Comparison of ENCODE assay signal across 8 cellular contexts in the genomic region with DNA sequence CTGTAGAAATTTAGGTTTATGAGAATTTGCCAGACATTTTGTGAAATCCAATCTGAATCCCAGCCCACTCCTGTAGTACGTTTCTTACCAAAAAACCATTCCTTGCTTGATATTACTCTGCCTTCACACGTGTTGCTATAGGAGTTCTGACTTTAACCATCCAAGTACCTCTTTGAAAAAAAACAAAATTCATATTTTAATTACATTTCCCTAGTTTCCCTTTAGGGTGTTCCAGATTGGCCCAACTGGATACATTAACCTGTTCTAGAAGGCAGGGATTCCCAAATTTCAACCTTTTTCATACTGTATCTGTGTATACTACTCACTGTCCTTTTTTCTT. TPM values are rescaled to one million over a fixed set of nuclear protein-coding genes. Genes with fewer than 3 reads are reported as not detected.
DNase-seq lines count a peak whose midpoint lies in the region; ATAC-seq, FAIRE-seq and TF ChIP-seq lines count a peak whose summit lies in the region.

No MANE protein-coding gene starts in this region.

- H3K27me3 ChIP-seq in H9 (ENCODE audit: insufficient read depth, low read length) (no peaks in the 10 kb centered on the region), right cardiac atrium (ENCODE audit: control insufficient read depth, insufficient read depth) (no peaks in the 10 kb centered on the region), small intestine (ENCODE audit: control insufficient read depth in 2 of 2, insufficient read depth in 2 of 2, low read length in 2 of 2) (no peaks in the 10 kb centered on the region)

- H3K4me3 Mint-ChIP-seq in H9 (peak overlapping the region; percentile 89 to 98), activated B cell treated with CpG ODN at 0.5 μM for 24 hours (peak overlapping the region; percentile 99)

- H3T11ph ChIP-seq in H9 (ENCODE audit: low read length): no peak overlapping the region

- H3K18ac ChIP-seq in H9 (ENCODE audit: insufficient read length, low read depth, low read length): no peak overlapping the region

- peak overlapping the region; percentile 98 to 100 (median 99) for H3K27ac Mint-ChIP-seq in H9
- peak overlapping the region; percentile 94 for H3K27ac Mint-ChIP-seq in activated B cell treated with CpG ODN at 0.5 μM for 24 hours

- H2BK5ac ChIP-seq in H9 (ENCODE audit: insufficient read length, low read length): no peak overlapping the region

- no peaks in the 10 kb centered on the region for H3K27me3 Mint-ChIP-seq in H9 (ENCODE audit: low read depth)
- H3K27me3 Mint-ChIP-seq in activated B cell treated with CpG ODN at 0.5 μM for 24 hours: no peaks in the 10 kb centered on the region

- no peaks in the 10 kb centered on the region for H3K36me3 ChIP-seq in small intestine (ENCODE audit: control insufficient read depth in 2 of 2, insufficient read depth in 2 of 2, low read length in 2 of 2)

- no peak overlapping the region for H4K5ac ChIP-seq in H9 (ENCODE audit: insufficient read length, low read depth, low read length)

- peak overlapping the region; percentile 80 for H3K9ac ChIP-seq in H9 (ENCODE audit: extremely low read depth, insufficient read length, low read length)

- peaks cover 7 to 19% of the 10 kb centered on the region in 2 experiments; a peak in 4 of 5 replicates for H3K9me3 Mint-ChIP-seq in H9
- H3K9me3 Mint-ChIP-seq in activated B cell treated with CpG ODN at 0.5 μM for 24 hours: peaks cover 11% of the 10 kb centered on the region

- H3K4me1 ChIP-seq in H9 (ENCODE audit: insufficient read depth, low read length): no peaks in the 10 kb centered on the region
- no peaks in the 10 kb centered on the region for H3K4me1 ChIP-seq in right cardiac atrium (ENCODE audit: control insufficient read depth, insufficient read depth, low read length)
- H3K4me1 ChIP-seq in small intestine (ENCODE audit: control insufficient read depth in 2 of 2, insufficient read depth in 1 of 2, low read depth in 1 of 2, low read length in 1 of 2): no peaks in the 10 kb centered on the region

- no peak overlapping the region for H4K91ac ChIP-seq in H9 (ENCODE audit: insufficient read length, low read depth, low read length)

- H3K36me3 Mint-ChIP-seq in H9 (ENCODE audit: insufficient read depth in 1 of 3, low read depth in 3 of 3): peaks cover 0 to 19% (median 1%) of the 10 kb centered on the region in 3 experiments; a peak in 3 of 7 replicates
- peaks cover 15% of the 10 kb centered on the region for H3K36me3 Mint-ChIP-seq in activated B cell treated with CpG ODN at 0.5 μM for 24 hours (ENCODE audit: low read depth)

- CTCF ChIA-PET in activated B cell treated with CpG ODN at 0.5 μM for 24 hours (lab: Charles Lee): no interaction called here

- H4K8ac ChIP-seq in H9 (replicated peaks; ENCODE audit: insufficient read length, low read depth, low read length): no peak overlapping the region

- no peak overlapping the region for H2BK120ac ChIP-seq in H9 (ENCODE audit: low read depth, low read length, poor library complexity, severe bottlenecking)

- no peak for FAIRE-seq in small intestine (lab: Jason Lieb, UNC)

- ATAC-seq in activated B cell treated with CpG ODN at 0.5 μM for 24 hours (ENCODE audit: low read depth) (no peak), right cardiac atrium (no peak), HG02981 (IDR thresholded peaks at IDR 0.05; ENCODE audit: unreplicated experiment) (no peak)

- H3K4me3 ChIP-seq in right cardiac atrium (ENCODE audit: low read length) (peak overlapping the region; percentile 53), small intestine (ENCODE audit: low read depth in 1 of 2, low read length in 2 of 2) (peak overlapping the region in 1 of 2 donors; percentile 27)

- intact Hi-C loops in activated B cell treated with CpG ODN at 0.5 μM for 24 hours (cut with micrococcal nuclease) (loop anchor here (2.0 to 5.0 kb wide), 2 partner anchors 249 to 1328 kb away; partner anchors contain the start of gene SLC25A46), right cardiac atrium (cut with DNase I) (no loop called here)

- DNase-seq in H9: no peak
- no peak for DNase-seq in activated B cell treated with CpG ODN at 0.5 μM for 24 hours
- no peak for DNase-seq in right cardiac atrium
- DNase-seq in small intestine: no peak
- DNase-seq in DMS 273 (lab: John Stamatoyannopoulos, UW; ENCODE audit: unreplicated experiment): no peak
- DNase-seq in NCI-H2171 treated with DMSO at 0.1 percent for 48 hours (lab: John Stamatoyannopoulos, UW): no peak
- no peak for DNase-seq in UCSD-AML1 (lab: John Stamatoyannopoulos, UW; ENCODE audit: unreplicated experiment)

- no CpG with 5 or more reads among the region's 2 CpGs for WGBS in H9 (ENCODE audit: extremely low coverage, insufficient read length, low lambda C conversion rate)
- WGBS in right cardiac atrium: 5% methylated on average over 2 of the region's 2 CpGs
- 15 to 28% (median 23%) methylated on average over 2 of the region's 2 CpGs for WGBS in small intestine, 3 donors

- no peak overlapping the region for H2AFZ ChIP-seq in H9 (ENCODE audit: low read length)

- no peak overlapping the region for H2BK12ac ChIP-seq in H9 (ENCODE audit: insufficient read length, low read depth, low read length)

- H3K23ac ChIP-seq in H9 (ENCODE audit: insufficient read length, low read depth, low read length): no peak overlapping the region

- H3K23me2 ChIP-seq in H9 (ENCODE audit: insufficient read length, low read depth, low read length, poor library complexity, severe bottlenecking): peaks cover 6% of the 10 kb centered on the region

- no peak overlapping the region for H2BK15ac ChIP-seq in H9 (ENCODE audit: low read depth, low read length)

- H4K20me1 ChIP-seq in H9 (ENCODE audit: control insufficient read depth, insufficient read depth, insufficient read length): no peaks in the 10 kb centered on the region

- H3K4ac ChIP-seq in H9 (ENCODE audit: low read depth, low read length): no peak overlapping the region

- peaks cover 8% of the 10 kb centered on the region; the same call in 1 of the 2 replicates for H3K79me2 ChIP-seq in H9 (ENCODE audit: insufficient read depth, low read length)

- no peak overlapping the region for H2AK5ac ChIP-seq in H9 (ENCODE audit: insufficient read length, low read length)

- no peak overlapping the region for H2BK20ac ChIP-seq in H9 (ENCODE audit: low read depth, low read length, poor library complexity, severe bottlenecking)

- H3K4me2 ChIP-seq in H9 (ENCODE audit: insufficient read depth, insufficient read length, low read length): peak overlapping the region; percentile 75

- H3K79me1 ChIP-seq in H9 (ENCODE audit: insufficient read depth, low read depth, low read length, poor library complexity, severe bottlenecking): no peaks in the 10 kb centered on the region

- no peak for TF ChIP-seq CTCF in H9 (conservative IDR thresholded peaks at IDR 0.05)
- no peak for TF ChIP-seq CTCF in activated B cell treated with CpG ODN at 0.5 μM for 24 hours (IDR thresholded peaks at IDR 0.05)

- H3K27ac ChIP-seq in H9 (ENCODE audit: insufficient read length, low read depth, low read length) (peak overlapping the region; percentile 96), right cardiac atrium (ENCODE audit: low read length) (peak overlapping the region; percentile 100), small intestine (ENCODE audit: low read depth in 1 of 2, low read length in 1 of 2) (peak overlapping the region; percentile 89 to 90)

- H3K4me1 Mint-ChIP-seq in H9 (peaks cover 38 to 43% of the 10 kb centered on the region in 2 experiments), activated B cell treated with CpG ODN at 0.5 μM for 24 hours (peaks cover 41% of the 10 kb centered on the region)

- POLR2A ChIA-PET in activated B cell treated with CpG ODN at 0.5 μM for 24 hours (lab: Charles Lee): interaction anchor here (2.0 to 2.7 kb wide), 6 partner anchors 279 to 1328 kb away, joined by 7 to 58 read pairs (median 22); partner anchors contain the start of genes FBXL17, FER, MAN2A1 and SLC25A46

- H3K14ac ChIP-seq in H9 (ENCODE audit: insufficient read depth, low read length): peak overlapping the region; percentile 77; the same call in 1 of the 2 replicates

- H3K9me3 ChIP-seq in H9 (ENCODE audit: control insufficient read depth, low read depth, low read length): no peaks in the 10 kb centered on the region
- no peaks in the 10 kb centered on the region for H3K9me3 ChIP-seq in right cardiac atrium (ENCODE audit: control insufficient read depth, low read length)
- H3K9me3 ChIP-seq in small intestine (ENCODE audit: control insufficient read depth, low read depth): no peaks in the 10 kb centered on the region

- no peak overlapping the region for H3K56ac ChIP-seq in H9 (ENCODE audit: insufficient read length, low read depth, low read length)

RNA-seq across cellular contexts. Expression of gene PJA2, which starts 1.4 kb away (rescaled TPM):
- total RNA-seq in H9 (2021): 41.5 and 41.9 TPM in 2 replicates
- total RNA-seq in activated B cell treated with CpG ODN at 0.5 μM for 24 hours: 55.3 and 58.0 TPM in 2 replicates
- total RNA-seq in right cardiac atrium: 100 to 1,000 TPM in 1 of 4 donors, 10 to 100 TPM in 3; 96.9 to 122 (median 98.0) TPM
- 37.4 TPM for polyA plus RNA-seq in right cardiac atrium
- 10 to 100 TPM; 23.0 to 33.7 (median 30.0) TPM for polyA plus RNA-seq in small intestine
